ENCODE assay signal across 8 cellular contexts in the genomic region with DNA sequence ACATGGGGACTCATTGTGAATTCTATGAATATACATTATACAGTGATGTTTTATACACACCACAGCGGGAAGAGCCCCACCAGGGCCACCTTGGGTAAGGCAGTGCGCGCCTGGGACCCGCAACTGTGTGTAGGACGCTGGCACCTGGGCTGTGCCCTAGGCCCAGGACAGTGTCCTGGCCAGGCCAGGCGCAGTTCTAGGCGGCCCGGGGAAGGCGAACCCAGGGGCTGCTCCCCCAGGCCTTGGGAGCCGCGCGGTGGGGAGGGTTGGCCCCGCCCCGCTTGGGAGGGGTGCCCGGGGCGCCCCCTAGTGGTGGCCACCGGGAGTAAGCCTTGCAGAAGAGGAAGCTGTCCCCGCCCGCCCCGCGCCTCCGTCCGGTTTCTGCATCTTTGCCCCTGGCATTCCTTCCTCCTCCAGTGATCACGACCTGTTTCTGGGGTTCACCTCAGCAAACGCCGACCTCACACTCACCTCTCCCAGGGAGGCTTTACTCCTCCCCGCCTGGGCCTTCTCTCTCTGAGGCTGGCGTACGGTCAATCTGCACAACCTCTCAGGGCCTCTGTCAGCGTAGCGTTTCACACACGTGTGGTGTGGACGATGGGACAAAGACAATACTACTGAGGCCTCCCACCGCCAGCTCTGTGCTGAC. TPM values are rescaled to one million over a fixed set of nuclear protein-coding genes. Genes with fewer than 3 reads are reported as not detected.
DNase-seq lines count a peak whose midpoint lies in the region; ATAC-seq and TF ChIP-seq lines count a peak whose summit lies in the region.

No MANE protein-coding gene starts in this region.

- H3K36me3 ChIP-seq in endocrine pancreas (ENCODE audit: control insufficient read depth, insufficient read depth, low read length): no peaks in the 10 kb centered on the region

- peak overlapping the region; percentile 30 for H3K4me3 ChIP-seq in GM12875 (ENCODE audit: low read depth, low read length)
- no peak overlapping the region for H3K4me3 ChIP-seq in endocrine pancreas (ENCODE audit: control insufficient read depth, insufficient read depth, low read length)

- DNase-seq in NCI-H748 (lab: John Stamatoyannopoulos, UW; ENCODE audit: unreplicated experiment) (peak; percentile 59), mucosa of gallbladder (ENCODE audit: low spot score) (peak; percentile 80), cortex of kidney (lab: John Stamatoyannopoulos, UW) (no peak)
- DNase-seq in activated CD8-positive, alpha-beta T cell treated with anti-CD3 and anti-CD28 coated beads for 36 hours: peak; percentile 86
- peak; percentile 81 to 83 for DNase-seq in stimulated activated CD8-positive, alpha-beta memory T cell treated with anti-CD3 and anti-CD28 coated beads, Interleukin-2, amount 100 ng/mL, for 48 hours (ENCODE audit: low read depth in 2 of 2)

- peak; percentile 80 for ATAC-seq in HG02885 (IDR thresholded peaks at IDR 0.05; ENCODE audit: poor library complexity, unreplicated experiment)
- peak; percentile 86 for ATAC-seq in activated CD8-positive, alpha-beta T cell treated with anti-CD3 and anti-CD28 coated beads for 36 hours

- peak overlapping the region; percentile 55 for H3K4me3 Mint-ChIP-seq in activated CD8-positive, alpha-beta T cell treated with anti-CD3 and anti-CD28 coated beads for 36 hours

- H3K27me3 ChIP-seq in endocrine pancreas (ENCODE audit: control insufficient read depth, insufficient read depth, low read length): no peaks in the 10 kb centered on the region

- no peaks in the 10 kb centered on the region for H3K27me3 Mint-ChIP-seq in activated CD8-positive, alpha-beta T cell treated with anti-CD3 and anti-CD28 coated beads for 36 hours

- peak overlapping the region; percentile 69 for H3K9ac ChIP-seq in endocrine pancreas (ENCODE audit: control insufficient read depth, insufficient read depth, low read length)

- CTCF ChIA-PET in activated CD8-positive, alpha-beta T cell treated with anti-CD3 and anti-CD28 coated beads for 36 hours (lab: Charles Lee): interaction anchor here (0.6 to 29.9 kb wide), 14 partner anchors 8 to 125 kb away, joined by 3 to 1168 read pairs (median 4); a partner anchor contains a TSS

- no peaks in the 10 kb centered on the region for H3K9me3 Mint-ChIP-seq in activated CD8-positive, alpha-beta T cell treated with anti-CD3 and anti-CD28 coated beads for 36 hours

- no peaks in the 10 kb centered on the region for H3K4me1 ChIP-seq in endocrine pancreas (ENCODE audit: control insufficient read depth, insufficient read depth, low read length)

- POLR2A ChIA-PET in activated CD8-positive, alpha-beta T cell treated with anti-CD3 and anti-CD28 coated beads for 36 hours (lab: Charles Lee): interaction anchor here (1.0 to 5.6 kb wide), 5 partner anchors 13 to 40 kb away, joined by 4 to 51 read pairs (median 8); no protein-coding TSS in a partner anchor

- no peaks in the 10 kb centered on the region for H3K36me3 Mint-ChIP-seq in activated CD8-positive, alpha-beta T cell treated with anti-CD3 and anti-CD28 coated beads for 36 hours (ENCODE audit: low read depth)

- H3K4me1 Mint-ChIP-seq in activated CD8-positive, alpha-beta T cell treated with anti-CD3 and anti-CD28 coated beads for 36 hours (ENCODE audit: low read depth): peaks cover 37% of the 10 kb centered on the region

- intact Hi-C loops in activated CD8-positive, alpha-beta T cell treated with anti-CD3 and anti-CD28 coated beads for 36 hours (cut with micrococcal nuclease): no loop called here

- peak; percentile 97 for TF ChIP-seq CTCF in GM12875 (IDR thresholded peaks at IDR 0.05; ENCODE audit: borderline replicate concordance, insufficient read depth, low read depth, low read length)
- peak; percentile 97 for TF ChIP-seq CTCF in activated CD8-positive, alpha-beta T cell treated with anti-CD3 and anti-CD28 coated beads for 36 hours (IDR thresholded peaks at IDR 0.05)

- peak overlapping the region; percentile 74 for H3K27ac Mint-ChIP-seq in activated CD8-positive, alpha-beta T cell treated with anti-CD3 and anti-CD28 coated beads for 36 hours

- H3K9me3 ChIP-seq in endocrine pancreas (ENCODE audit: control insufficient read depth, low read length): no peaks in the 10 kb centered on the region

RNA-seq across cellular contexts. Expression of a gene that starts 9.5 kb away (rescaled TPM):
- total RNA-seq in activated CD8-positive, alpha-beta T cell treated with anti-CD3 and anti-CD28 coated beads for 36 hours: 10 to 100 TPM; 60.3 to 65.1 TPM
- 85.6 TPM for total RNA-seq in mucosa of gallbladder

RNA-seq across cellular contexts. Expression of a gene that starts 29.1 kb away (rescaled TPM):
- 10 to 100 TPM; 17.1 to 17.5 TPM for total RNA-seq in activated CD8-positive, alpha-beta T cell treated with anti-CD3 and anti-CD28 coated beads for 36 hours
- total RNA-seq in mucosa of gallbladder: 39.3 TPM

RNA-seq across cellular contexts. Expression of a gene that starts 36.6 kb away (rescaled TPM):
- total RNA-seq in activated CD8-positive, alpha-beta T cell treated with anti-CD3 and anti-CD28 coated beads for 36 hours: 10 to 100 TPM; 20.2 to 21.2 TPM
- 44.1 TPM for total RNA-seq in mucosa of gallbladder

RNA-seq across cellular contexts. Expression of a gene that starts 43.4 kb away (rescaled TPM):
- under 1 TPM; 0.31 to 0.61 TPM for total RNA-seq in activated CD8-positive, alpha-beta T cell treated with anti-CD3 and anti-CD28 coated beads for 36 hours
- 37.1 TPM for total RNA-seq in mucosa of gallbladder

RNA-seq across cellular contexts. Expression of a gene that starts 47.8 kb away (rescaled TPM):
- total RNA-seq in activated CD8-positive, alpha-beta T cell treated with anti-CD3 and anti-CD28 coated beads for 36 hours: not detected
- 1.3 TPM for total RNA-seq in mucosa of gallbladder
